ENCODE assay signal across 2 cellular contexts in the genomic region with DNA sequence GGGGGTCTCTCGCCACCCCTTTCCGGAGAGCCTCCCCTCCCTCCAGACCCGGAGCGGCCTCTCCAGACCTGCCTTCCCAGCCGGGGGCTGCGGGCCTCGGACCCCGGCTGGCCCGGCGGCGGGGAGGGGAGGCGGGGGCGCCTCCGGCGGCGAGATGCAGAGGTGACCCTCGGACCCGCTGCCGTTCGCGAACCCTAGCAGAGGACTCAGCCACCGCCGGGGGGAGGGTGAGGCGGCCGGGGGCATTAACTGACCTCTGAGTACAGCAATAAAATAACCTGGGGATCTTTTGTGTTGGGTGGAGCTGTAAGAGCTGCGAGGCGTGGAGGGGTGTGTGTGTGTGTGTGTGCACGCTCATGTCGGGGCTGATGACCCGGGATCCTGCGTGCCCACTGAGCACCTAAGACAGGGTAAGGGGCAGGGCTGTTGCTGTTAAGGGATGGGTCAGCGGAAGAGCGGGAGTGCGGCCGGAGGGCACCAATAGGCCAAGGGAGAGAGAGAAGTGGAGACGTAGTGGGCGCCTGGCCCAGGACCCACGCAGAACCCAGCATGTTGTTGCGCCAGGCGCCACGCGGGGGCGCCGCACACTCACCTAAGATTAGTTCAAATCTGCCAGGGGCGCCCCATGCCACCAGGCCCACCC.
TF ChIP-seq lines count a peak whose summit lies in the region.

No MANE protein-coding gene starts in this region.

TF ChIP-seq in GM23338, 12 proteins besides CTCF, POLR2A, EP300 and RAD21 (continued from another document):
- TF ChIP-seq, protein P1, sequence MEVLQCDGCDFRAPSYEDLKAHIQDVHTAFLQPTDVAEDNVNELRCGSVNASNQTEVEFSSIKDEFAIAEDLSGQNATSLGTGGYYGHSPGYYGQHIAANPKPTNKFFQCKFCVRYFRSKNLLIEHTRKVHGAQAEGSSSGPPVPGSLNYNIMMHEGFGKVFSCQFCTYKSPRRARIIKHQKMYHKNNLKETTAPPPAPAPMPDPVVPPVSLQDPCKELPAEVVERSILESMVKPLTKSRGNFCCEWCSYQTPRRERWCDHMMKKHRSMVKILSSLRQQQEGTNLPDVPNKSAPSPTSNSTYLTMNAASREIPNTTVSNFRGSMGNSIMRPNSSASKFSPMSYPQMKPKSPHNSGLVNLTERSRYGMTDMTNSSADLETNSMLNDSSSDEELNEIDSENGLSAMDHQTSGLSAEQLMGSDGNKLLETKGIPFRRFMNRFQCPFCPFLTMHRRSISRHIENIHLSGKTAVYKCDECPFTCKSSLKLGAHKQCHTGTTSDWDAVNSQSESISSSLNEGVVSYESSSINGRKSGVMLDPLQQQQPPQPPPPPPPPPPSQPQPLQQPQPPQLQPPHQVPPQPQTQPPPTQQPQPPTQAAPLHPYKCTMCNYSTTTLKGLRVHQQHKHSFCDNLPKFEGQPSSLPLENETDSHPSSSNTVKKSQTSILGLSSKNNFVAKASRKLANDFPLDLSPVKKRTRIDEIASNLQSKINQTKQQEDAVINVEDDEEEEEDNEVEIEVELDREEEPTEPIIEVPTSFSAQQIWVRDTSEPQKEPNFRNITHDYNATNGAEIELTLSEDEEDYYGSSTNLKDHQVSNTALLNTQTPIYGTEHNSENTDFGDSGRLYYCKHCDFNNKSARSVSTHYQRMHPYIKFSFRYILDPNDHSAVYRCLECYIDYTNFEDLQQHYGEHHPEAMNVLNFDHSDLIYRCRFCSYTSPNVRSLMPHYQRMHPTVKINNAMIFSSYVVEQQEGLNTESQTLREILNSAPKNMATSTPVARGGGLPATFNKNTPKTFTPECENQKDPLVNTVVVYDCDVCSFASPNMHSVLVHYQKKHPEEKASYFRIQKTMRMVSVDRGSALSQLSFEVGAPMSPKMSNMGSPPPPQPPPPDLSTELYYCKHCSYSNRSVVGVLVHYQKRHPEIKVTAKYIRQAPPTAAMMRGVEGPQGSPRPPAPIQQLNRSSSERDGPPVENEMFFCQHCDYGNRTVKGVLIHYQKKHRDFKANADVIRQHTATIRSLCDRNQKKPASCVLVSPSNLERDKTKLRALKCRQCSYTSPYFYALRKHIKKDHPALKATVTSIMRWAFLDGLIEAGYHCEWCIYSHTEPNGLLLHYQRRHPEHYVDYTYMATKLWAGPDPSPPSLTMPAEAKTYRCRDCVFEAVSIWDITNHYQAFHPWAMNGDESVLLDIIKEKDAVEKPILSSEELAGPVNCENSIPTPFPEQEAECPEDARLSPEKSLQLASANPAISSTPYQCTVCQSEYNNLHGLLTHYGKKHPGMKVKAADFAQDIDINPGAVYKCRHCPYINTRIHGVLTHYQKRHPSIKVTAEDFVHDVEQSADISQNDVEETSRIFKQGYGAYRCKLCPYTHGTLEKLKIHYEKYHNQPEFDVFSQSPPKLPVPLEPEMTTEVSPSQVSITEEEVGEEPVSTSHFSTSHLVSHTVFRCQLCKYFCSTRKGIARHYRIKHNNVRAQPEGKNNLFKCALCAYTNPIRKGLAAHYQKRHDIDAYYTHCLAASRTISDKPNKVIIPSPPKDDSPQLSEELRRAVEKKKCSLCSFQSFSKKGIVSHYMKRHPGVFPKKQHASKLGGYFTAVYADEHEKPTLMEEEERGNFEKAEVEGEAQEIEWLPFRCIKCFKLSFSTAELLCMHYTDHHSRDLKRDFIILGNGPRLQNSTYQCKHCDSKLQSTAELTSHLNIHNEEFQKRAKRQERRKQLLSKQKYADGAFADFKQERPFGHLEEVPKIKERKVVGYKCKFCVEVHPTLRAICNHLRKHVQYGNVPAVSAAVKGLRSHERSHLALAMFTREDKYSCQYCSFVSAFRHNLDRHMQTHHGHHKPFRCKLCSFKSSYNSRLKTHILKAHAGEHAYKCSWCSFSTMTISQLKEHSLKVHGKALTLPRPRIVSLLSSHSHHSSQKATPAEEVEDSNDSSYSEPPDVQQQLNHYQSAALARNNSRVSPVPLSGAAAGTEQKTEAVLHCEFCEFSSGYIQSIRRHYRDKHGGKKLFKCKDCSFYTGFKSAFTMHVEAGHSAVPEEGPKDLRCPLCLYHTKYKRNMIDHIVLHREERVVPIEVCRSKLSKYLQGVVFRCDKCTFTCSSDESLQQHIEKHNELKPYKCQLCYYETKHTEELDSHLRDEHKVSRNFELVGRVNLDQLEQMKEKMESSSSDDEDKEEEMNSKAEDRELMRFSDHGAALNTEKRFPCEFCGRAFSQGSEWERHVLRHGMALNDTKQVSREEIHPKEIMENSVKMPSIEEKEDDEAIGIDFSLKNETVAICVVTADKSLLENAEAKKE (CRISPR knock-in tag; IDR thresholded peaks at IDR 0.05): no peak
- peak; percentile 69 for TF ChIP-seq EZH2 (IDR thresholded peaks at IDR 0.05; ENCODE audit: low read depth, unreplicated experiment)
- TF ChIP-seq STAT1 (IDR thresholded peaks at IDR 0.05; ENCODE audit: unreplicated experiment): no peak
TF ChIP-seq in GM23338: peak in this region for 1.

TF ChIP-seq in SK-N-SH, 30 proteins besides CTCF, POLR2A, EP300 and RAD21 (continued from another document):
- peak; percentile 79 for TF ChIP-seq EZH2phosphoT487 (IDR thresholded peaks at IDR 0.05; ENCODE audit: borderline replicate concordance, low read depth)
TF ChIP-seq in SK-N-SH: peak in this region for 2.
